ENCODE assay signal across 8 cellular contexts in the genomic region with DNA sequence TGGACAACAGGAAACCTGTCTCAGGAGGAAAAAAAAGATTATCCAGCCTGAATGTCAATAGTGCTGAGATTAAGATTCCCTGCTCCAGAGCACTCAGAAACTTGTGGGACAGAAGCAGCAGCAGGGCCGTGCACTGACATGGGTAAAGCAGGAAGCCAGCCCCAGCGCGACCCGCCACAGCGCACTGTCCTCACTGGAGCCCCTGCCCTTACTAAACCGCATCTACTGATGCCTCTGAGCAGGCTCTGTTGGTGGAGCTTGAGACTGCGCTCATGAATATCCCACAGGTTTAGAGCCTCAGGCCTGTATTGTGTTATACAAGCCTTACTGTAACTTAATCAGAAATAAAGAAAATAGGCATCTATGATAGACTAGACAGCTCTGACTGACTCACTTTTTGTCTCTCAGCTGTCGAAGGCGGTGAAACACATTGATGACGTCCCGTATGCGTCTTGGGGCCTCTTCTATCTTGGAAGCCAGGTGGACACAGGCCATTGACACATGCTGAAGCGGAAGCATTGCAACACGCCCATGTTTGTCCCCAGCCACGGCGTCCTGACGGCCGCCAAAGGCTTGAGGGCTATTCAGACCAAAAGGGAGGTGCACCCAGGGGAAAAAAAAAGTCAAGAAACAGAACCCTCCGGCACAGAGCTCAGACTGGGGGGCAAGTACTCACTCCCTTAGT. TPM values are rescaled to one million over a fixed set of nuclear protein-coding genes. Genes with fewer than 3 reads are reported as not detected.
DNase-seq lines count a peak whose midpoint lies in the region; ATAC-seq and TF ChIP-seq lines count a peak whose summit lies in the region.

No MANE protein-coding gene starts in this region.

- no peaks in the 10 kb centered on the region for H3K27me3 ChIP-seq in AG04450 (ENCODE audit: control insufficient read depth, insufficient read depth, low read length)
- H3K27me3 ChIP-seq in lung (ENCODE audit: control insufficient read depth, insufficient read depth) = no peaks in the 10 kb centered on the region

- CTCF ChIA-PET in AG04450 (lab: Charles Lee) = interaction anchor here (0.5 to 0.7 kb wide), 2 partner anchors 26 to 75 kb away, joined by 3 to 7 read pairs; no protein-coding TSS in a partner anchor

- POLR2A ChIA-PET in AG04450 (lab: Yijun Ruan, JAX) = no interaction called here

- TF ChIP-seq CTCF in AG04450 (IDR thresholded peaks at IDR 0.05; ENCODE audit: low read depth, low read length) = no peak
- no peak for TF ChIP-seq CTCF in astrocyte of the spinal cord (IDR thresholded peaks at IDR 0.05; ENCODE audit: low read depth, low read length)
- TF ChIP-seq CTCF in lung (IDR thresholded peaks at IDR 0.05; ENCODE audit: control extremely low read depth, extremely low read depth) = no peak

- in situ Hi-C loops in KBM-7 (cut with MboI; ENCODE audit: low pct_unique_long_range_greater_than_20kb, low sequenced_read_pairs) = no loop called here
- in situ Hi-C loops in astrocyte of the spinal cord (cut with HindIII; ENCODE audit: low sequenced_read_pairs) = no loop called here

- peaks cover 5 to 17% of the 10 kb centered on the region in 2 donors for H3K4me1 ChIP-seq in lung (ENCODE audit: control insufficient read depth in 2 of 2, insufficient read depth in 2 of 2, low read length in 2 of 2)

- 48 to 51% methylated on average over 19 of the region's 19 CpGs for WGBS in lung, 2 donors

- H3K4me3 ChIP-seq in AG04450 (ENCODE audit: low read depth, low read length) (peak overlapping the region; percentile 96), astrocyte of the spinal cord (ENCODE audit: low read depth, low read length) (peak overlapping the region; percentile 91), lung (peak overlapping the region; percentile 98)

- H3K9me3 ChIP-seq in AG04450 (ENCODE audit: control insufficient read depth, insufficient read depth, low read length) (no peaks in the 10 kb centered on the region; the same call in 1 of the 2 replicates), lung (ENCODE audit: control insufficient read depth in 2 of 2, insufficient read depth in 1 of 2, low read length in 1 of 2) (no peaks in the 10 kb centered on the region)

- ATAC-seq in lung (ENCODE audit: insufficient read depth, low FRiP score) = no peak
- ATAC-seq in HG02588 (IDR thresholded peaks at IDR 0.05; ENCODE audit: unreplicated experiment) = no peak

- H3K27ac ChIP-seq in AG04450 (ENCODE audit: low read depth, low read length) = no peak overlapping the region
- peak overlapping the region; percentile 90 to 94 for H3K27ac ChIP-seq in lung (ENCODE audit: low read depth in 1 of 2, low read length in 1 of 2)

- DNase-seq in AG04450 (ENCODE audit: low read depth, low spot score) (no peak), KBM-7 (peak; percentile 59), astrocyte of the spinal cord (ENCODE audit: low read depth, low spot score) (no peak), lung (ENCODE audit: low spot score) (no peak), SHP77 treated with DMSO at 0.1 percent for 48 hours (lab: John Stamatoyannopoulos, UW) (no peak), HCEC 1CT (no peak), SW 1271 (lab: John Stamatoyannopoulos, UW) (no peak)

- H3K36me3 ChIP-seq in lung (ENCODE audit: control insufficient read depth in 2 of 2, insufficient read depth in 2 of 2, low read length in 2 of 2) = peaks cover 18 to 46% of the 10 kb centered on the region in 2 donors

RNA-seq across cellular contexts. Expression of a gene that starts 1.2 kb away (rescaled TPM):
- 169 and 181 TPM in 2 replicates for polyA plus RNA-seq in AG04450 (2011; rRNA removed)
- polyA minus RNA-seq in AG04450 (2011; rRNA and poly(A)+ RNA removed) = 49.4 and 57.8 TPM in 2 replicates
- 100 to 1,000 TPM; 157 to 385 TPM for total RNA-seq in lung
- 100 to 1,000 TPM in 1 of 2 donors, 10 to 100 TPM in 1; 97.9 to 230 TPM for polyA plus RNA-seq in lung

RNA-seq across cellular contexts. Expression of a gene that starts 9.1 kb away (rescaled TPM):
- polyA plus RNA-seq in AG04450 (2011; rRNA removed) (131 and 140 TPM in 2 replicates), lung (100 to 1,000 TPM; 129 to 181 TPM)
- 58.6 and 62.5 TPM in 2 replicates for polyA minus RNA-seq in AG04450 (2011; rRNA and poly(A)+ RNA removed)
- 100 to 1,000 TPM in 1 of 2 donors, 10 to 100 TPM in 1; 60.1 to 115 TPM for total RNA-seq in lung

RNA-seq across cellular contexts. Expression of a gene that starts 23.0 kb away (rescaled TPM):
- polyA plus RNA-seq in AG04450 (2011; rRNA removed) = 54.3 and 71.2 TPM in 2 replicates
- polyA minus RNA-seq in AG04450 (2011; rRNA and poly(A)+ RNA removed) = 17.7 and 23.9 TPM in 2 replicates
- total RNA-seq in lung = 100 to 1,000 TPM in 1 of 2 donors, 10 to 100 TPM in 1; 43.5 to 157 TPM
- polyA plus RNA-seq in lung = 100 to 1,000 TPM; 179 to 208 TPM

RNA-seq across cellular contexts. Expression of a gene that starts 23.1 kb away (rescaled TPM):
- polyA plus RNA-seq in AG04450 (2011; rRNA removed) (0.16 and 0.24 TPM in 2 replicates), lung (10 to 100 TPM; 13.5 to 33.5 TPM)
- 0.18 TPM in 1 of 2 replicates, not detected in the other for polyA minus RNA-seq in AG04450 (2011; rRNA and poly(A)+ RNA removed)
- 10 to 100 TPM; 30.2 to 54.2 TPM for total RNA-seq in lung

RNA-seq across cellular contexts. Expression of a gene that starts 37.5 kb away (rescaled TPM):
- 3.9 and 5.3 TPM in 2 replicates for polyA plus RNA-seq in AG04450 (2011; rRNA removed)
- polyA minus RNA-seq in AG04450 (2011; rRNA and poly(A)+ RNA removed) = 0.46 and 0.52 TPM in 2 replicates
- 10 to 100 TPM; 72.6 to 94.3 TPM for total RNA-seq in lung
- polyA plus RNA-seq in lung = 10 to 100 TPM; 51.7 to 65.6 TPM
